In the genomic region with DNA sequence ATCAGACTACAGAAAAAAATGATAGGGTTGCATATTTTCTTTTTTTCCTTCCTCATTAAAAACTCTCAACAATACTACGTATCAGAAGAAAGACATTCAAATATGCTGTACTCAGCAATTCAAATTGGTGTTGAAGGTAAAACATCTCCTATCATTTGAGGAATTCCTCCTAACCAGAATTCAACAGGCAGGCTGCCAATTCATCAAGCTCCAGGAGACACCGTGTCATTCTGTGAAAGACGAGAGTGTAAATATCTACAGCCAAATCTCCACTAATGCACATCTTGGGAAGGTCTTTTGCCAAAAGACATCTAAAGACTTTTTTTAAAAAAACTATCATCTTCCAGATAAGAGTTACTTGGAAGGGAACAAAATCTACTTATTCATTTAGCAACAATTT, we compare ENCODE assay signal across 1 cellular context.
TF ChIP-seq lines count a peak whose summit lies in the region.

No MANE protein-coding gene starts in this region.

TF ChIP-seq in IMR-90, 13 proteins besides CTCF, POLR2A, EP300 and RAD21 (continued from another document):
- TF ChIP-seq CHD1 (IDR thresholded peaks at IDR 0.05; ENCODE audit: low read depth, low read length): no peak
- TF ChIP-seq NFE2L2 (IDR thresholded peaks at IDR 0.05; ENCODE audit: low read depth, low read length): no peak
TF ChIP-seq in IMR-90: peak in this region for 1.
